ENCODE assay signal across 8 cellular contexts in genomic region chr12:124399622-124400021, GRCh38.
A peak's percentile ranks its signal among the peaks of the same experiment; 100 is the strongest.
DNase-seq lines count a peak whose midpoint lies in the region; ATAC-seq and TF ChIP-seq lines count a peak whose summit lies in the region.

No MANE protein-coding gene starts in this region.

- no peak for TF ChIP-seq POLR2A in testis (IDR thresholded peaks at IDR 0.05)

- WGBS in right cardiac atrium: 68% methylated on average over 11 of the region's 11 CpGs
- 63 to 77% methylated on average over 9 to 11 of the region's 11 CpGs for WGBS in testis, 2 donors

- DNase-seq in CD14-positive monocyte (ENCODE audit: low spot score) (no peak), HT-29 (ENCODE audit: low spot score) (peak; percentile 47), activated T-cell treated with anti-CD3 and anti-CD28 coated beads for 24 hours (ENCODE audit: low read depth) (peak; percentile 12), right cardiac atrium (peak in 2 of 3 donors; percentile 50 to 79), testis (no peak)

- no peak overlapping the region for H3K27ac ChIP-seq in right cardiac atrium (ENCODE audit: low read length)
- H3K27ac ChIP-seq in testis: no peak overlapping the region

- peaks cover 0 to 2% (median 0%) of the 10 kb centered on the region in 7 donors for H3K9me3 Mint-ChIP-seq in CD14-positive monocyte

- no peaks in the 10 kb centered on the region for H3K27me3 ChIP-seq in right cardiac atrium (ENCODE audit: control insufficient read depth, insufficient read depth)
- no peaks in the 10 kb centered on the region for H3K27me3 ChIP-seq in testis

- H3K27me3 Mint-ChIP-seq in CD14-positive monocyte (ENCODE audit: low read depth in 3 of 3): peaks cover 0 to 2% (median 0%) of the 10 kb centered on the region in 3 donors

- no peak for ATAC-seq in right cardiac atrium
- no peak for ATAC-seq in GM19452 (IDR thresholded peaks at IDR 0.05; ENCODE audit: unreplicated experiment)
- ATAC-seq in HG03442 (IDR thresholded peaks at IDR 0.05; ENCODE audit: unreplicated experiment): no peak
- no peak for ATAC-seq in HG03432 (IDR thresholded peaks at IDR 0.05; ENCODE audit: unreplicated experiment)

- no peak overlapping the region for H3K27ac Mint-ChIP-seq in CD14-positive monocyte

- H3K9me3 ChIP-seq in right cardiac atrium (ENCODE audit: control insufficient read depth, low read length) (no peaks in the 10 kb centered on the region), testis (no peaks in the 10 kb centered on the region)

- no peak overlapping the region for H3K4me3 Mint-ChIP-seq in CD14-positive monocyte

- intact Hi-C loops in CD14-positive monocyte (cut with micrococcal nuclease): loop anchor here (10.0 kb wide), 2 partner anchors 55 to 285 kb away; no protein-coding TSS in a partner anchor
- intact Hi-C loops in right cardiac atrium (cut with DNase I): no loop called here
- intact Hi-C loops in testis (cut with DNase I; ENCODE audit: low total_unique reads): no loop called here

- peaks cover 75 to 95% of the 10 kb centered on the region in 2 donors for H3K36me3 Mint-ChIP-seq in CD14-positive monocyte

- H3K4me1 ChIP-seq in right cardiac atrium (ENCODE audit: control insufficient read depth, insufficient read depth, low read length) (peaks cover 26% of the 10 kb centered on the region), testis (peaks cover 64% of the 10 kb centered on the region)

- H3K4me3 ChIP-seq in right cardiac atrium (ENCODE audit: low read length) (no peak overlapping the region), testis (no peak overlapping the region)

- no peaks in the 10 kb centered on the region for H3K36me3 ChIP-seq in testis (ENCODE audit: low read depth, missing control alignments)

- H3K4me1 Mint-ChIP-seq in CD14-positive monocyte: peaks cover 6% of the 10 kb centered on the region

- TF ChIP-seq CTCF in CD14-positive monocyte (IDR thresholded peaks at IDR 0.05): peak; percentile 81
- TF ChIP-seq CTCF in testis (IDR thresholded peaks at IDR 0.05): peak; percentile 38 to 60 (median 42)

Comparison
In these comparisons a context has a peak if more than half of its experiments do, and no peak if none do; other contexts are left out.
1. DNase-seq: peak in HT-29 (single experiment), activated T-cell treated with anti-CD3 and anti-CD28 coated beads for 24 hours (single experiment) and right cardiac atrium (2 of 3); none in CD14-positive monocyte (single experiment) and testis (single experiment).
2. intact Hi-C loops: an anchor here in CD14-positive monocyte (10.0 kb wide); none called in right cardiac atrium and testis.